ENCODE assay signal across 12 cellular contexts in genomic region chr5:137366526-137366925, GRCh38.
A peak's percentile ranks its signal among the peaks of the same experiment; 100 is the strongest.
DNase-seq lines count a peak whose midpoint lies in the region; ATAC-seq and TF ChIP-seq lines count a peak whose summit lies in the region.
"Had no signal": no experiment of that assay in that cellular context is flagged by ENCODE, and none has a peak within 500 bp of the region (broad histone marks: within the 10 kb centered on the region; RNA-seq: fewer than 3 reads in every experiment).

No MANE protein-coding gene starts in this region.

- H3K4me3 ChIP-seq in neural progenitor cell: no peak overlapping the region
- H3K4me3 ChIP-seq: BLaER1 treated with 17β-estradiol and CSF1 and Interleukin-3, amounts not matched to agents 10 nM and 100 nM had no signal

- H3K4me1 ChIP-seq in neural progenitor cell: peaks cover 7% of the 10 kb centered on the region

- H3K27ac Mint-ChIP-seq in progenitor cell of endocrine pancreas (peak overlapping the region; percentile 74), neural progenitor cell (no peak overlapping the region)
- no peak overlapping the region for H3K27ac Mint-ChIP-seq in stimulated activated naive CD8-positive, alpha-beta T cell treated with anti-CD3 and anti-CD28 coated beads, Interleukin-15, amount 100 ng/mL, for 72 hours
- H3K27ac Mint-ChIP-seq: CD4-positive, CD25-positive, alpha-beta regulatory T cell; IgD-negative memory B cell had no signal

- H3K27me3 Mint-ChIP-seq in progenitor cell of endocrine pancreas (peaks cover 13% of the 10 kb centered on the region), neural progenitor cell (ENCODE audit: insufficient read depth, low read depth) (peaks cover 8% of the 10 kb centered on the region)
- H3K27me3 Mint-ChIP-seq in stimulated activated naive CD8-positive, alpha-beta T cell treated with anti-CD3 and anti-CD28 coated beads, Interleukin-15, amount 100 ng/mL, for 72 hours: no peaks in the 10 kb centered on the region

- H3K36me3 ChIP-seq in neural progenitor cell: no peaks in the 10 kb centered on the region
- H3K36me3 ChIP-seq: BLaER1 treated with 17β-estradiol and CSF1 and Interleukin-3, amounts not matched to agents 10 nM and 100 nM had no signal

- no peaks in the 10 kb centered on the region for H4K20me1 ChIP-seq in neural progenitor cell (ENCODE audit: low read depth)
- H4K20me1 ChIP-seq: BLaER1 treated with 17β-estradiol and CSF1 and Interleukin-3, amounts not matched to agents 10 nM and 100 nM had no signal

- TF ChIP-seq CTCF in progenitor cell of endocrine pancreas (IDR thresholded peaks at IDR 0.05; ENCODE audit: unreplicated experiment): no peak
- TF ChIP-seq CTCF in neural progenitor cell (IDR thresholded peaks at IDR 0.05): no peak

- no peak overlapping the region for H2AFZ ChIP-seq in neural progenitor cell (replicated peaks)

- no peak overlapping the region for H3K9ac ChIP-seq in neural progenitor cell
- H3K9ac ChIP-seq: BLaER1 treated with 17β-estradiol and CSF1 and Interleukin-3, amounts not matched to agents 10 nM and 100 nM had no signal

- H3K9me3 Mint-ChIP-seq in progenitor cell of endocrine pancreas (ENCODE audit: low read depth) (no peaks in the 10 kb centered on the region), neural progenitor cell (no peaks in the 10 kb centered on the region)
- H3K9me3 Mint-ChIP-seq in stimulated activated naive CD8-positive, alpha-beta T cell treated with anti-CD3 and anti-CD28 coated beads, Interleukin-15, amount 100 ng/mL, for 72 hours: no peaks in the 10 kb centered on the region
- H3K9me3 Mint-ChIP-seq: CD4-positive, CD25-positive, alpha-beta regulatory T cell had no signal

- no peaks in the 10 kb centered on the region for H3F3A ChIP-seq in neural progenitor cell (ENCODE audit: low read depth)

- no peaks in the 10 kb centered on the region for H3K36me3 Mint-ChIP-seq in progenitor cell of endocrine pancreas (ENCODE audit: insufficient read depth)
- H3K36me3 Mint-ChIP-seq in neural progenitor cell: no peaks in the 10 kb centered on the region
- H3K36me3 Mint-ChIP-seq: CD4-positive, CD25-positive, alpha-beta regulatory T cell; IgD-negative memory B cell had no signal

- H3K4me1 Mint-ChIP-seq in progenitor cell of endocrine pancreas (ENCODE audit: low read depth): peaks cover 2% of the 10 kb centered on the region
- peaks cover 33% of the 10 kb centered on the region for H3K4me1 Mint-ChIP-seq in neural progenitor cell
- H3K4me1 Mint-ChIP-seq in stimulated activated naive CD8-positive, alpha-beta T cell treated with anti-CD3 and anti-CD28 coated beads, Interleukin-15, amount 100 ng/mL, for 72 hours: no peaks in the 10 kb centered on the region
- H3K4me1 Mint-ChIP-seq: CD4-positive, CD25-positive, alpha-beta regulatory T cell; IgD-negative memory B cell had no signal

- H3K9me3 ChIP-seq in neural progenitor cell (ENCODE audit: low read depth): no peaks in the 10 kb centered on the region
- H3K9me3 ChIP-seq: BLaER1 treated with 17β-estradiol and CSF1 and Interleukin-3, amounts not matched to agents 10 nM and 100 nM had no signal

- no peaks in the 10 kb centered on the region for H3K79me2 ChIP-seq in neural progenitor cell (ENCODE audit: low read depth)

- no peaks in the 10 kb centered on the region for H3K27me3 ChIP-seq in neural progenitor cell
- H3K27me3 ChIP-seq: BLaER1 treated with 17β-estradiol and CSF1 and Interleukin-3, amounts not matched to agents 10 nM and 100 nM had no signal

- H3K4me2 ChIP-seq in neural progenitor cell: no peak overlapping the region
- H3K4me2 ChIP-seq: BLaER1 treated with 17β-estradiol and CSF1 and Interleukin-3, amounts not matched to agents 10 nM and 100 nM had no signal

- no peak for ATAC-seq in stimulated activated naive CD8-positive, alpha-beta T cell treated with anti-CD3 and anti-CD28 coated beads, Interleukin-15, amount 100 ng/mL, for 72 hours
- no peak for ATAC-seq in HG02759 (IDR thresholded peaks at IDR 0.05; ENCODE audit: unreplicated experiment)

- DNase-seq in EH (ENCODE audit: low read depth) (peak; percentile 15), NCI-H82 treated with DMSO at 0.1 percent for 48 hours (lab: John Stamatoyannopoulos, UW; ENCODE audit: unreplicated experiment) (peak; percentile 78), amniotic epithelial cell (ENCODE audit: low read depth) (peak; percentile 38), progenitor cell of endocrine pancreas (ENCODE audit: low spot score, unreplicated experiment) (no peak), neural progenitor cell (ENCODE audit: low spot score) (no peak)
- DNase-seq in stimulated activated naive CD8-positive, alpha-beta T cell treated with anti-CD3 and anti-CD28 coated beads, Interleukin-15, amount 100 ng/mL, for 72 hours: no peak
- DNase-seq: 8988T; CD4-positive, CD25-positive, alpha-beta regulatory T cell; DMS53 had no signal

- H3K4me3 Mint-ChIP-seq in progenitor cell of endocrine pancreas (ENCODE audit: low read depth): no peak overlapping the region
- no peak overlapping the region for H3K4me3 Mint-ChIP-seq in neural progenitor cell
- no peak overlapping the region for H3K4me3 Mint-ChIP-seq in stimulated activated naive CD8-positive, alpha-beta T cell treated with anti-CD3 and anti-CD28 coated beads, Interleukin-15, amount 100 ng/mL, for 72 hours
- H3K4me3 Mint-ChIP-seq: CD4-positive, CD25-positive, alpha-beta regulatory T cell; IgD-negative memory B cell had no signal

- no peak overlapping the region for H3K27ac ChIP-seq in neural progenitor cell
- H3K27ac ChIP-seq: BLaER1 treated with 17β-estradiol and CSF1 and Interleukin-3, amounts not matched to agents 10 nM and 100 nM had no signal

Comparison
In these comparisons a context has a peak if more than half of its experiments do, and no peak if none do; other contexts are left out.
1. DNase-seq: peak in EH (single experiment), NCI-H82 treated with DMSO at 0.1 percent for 48 hours (single experiment) and amniotic epithelial cell (single experiment); none in progenitor cell of endocrine pancreas (single experiment), neural progenitor cell (single experiment) and stimulated activated naive CD8-positive, alpha-beta T cell treated with anti-CD3 and anti-CD28 coated beads, Interleukin-15, amount 100 ng/mL, for 72 hours (0 of 2).